Comparison of ENCODE assay signal across 8 cellular contexts in genomic region chr5:52988335-52989024, GRCh38. TPM values are rescaled to one million over a fixed set of nuclear protein-coding genes. Genes with fewer than 3 reads are reported as not detected.
DNase-seq lines count a peak whose midpoint lies in the region; ATAC-seq lines count a peak whose summit lies in the region.

No MANE protein-coding gene starts in this region.

- H3K9me3 ChIP-seq in ectodermal cell (ENCODE audit: control insufficient read depth, low read length) (no peaks in the 10 kb centered on the region), muscle layer of colon (ENCODE audit: low read length) (no peaks in the 10 kb centered on the region)

- H3K4me3 ChIP-seq in ectodermal cell (ENCODE audit: insufficient read depth, low read depth, low read length) (peak overlapping the region; percentile 66), muscle layer of colon (ENCODE audit: low read depth in 1 of 2, low read length in 2 of 2) (peak overlapping the region; percentile 39 to 72)

- DNase-seq in NCI-H524 treated with DMSO at 0.1 percent for 48 hours (lab: John Stamatoyannopoulos, UW) (peak; percentile 2), DMS153 (lab: John Stamatoyannopoulos, UW) (no peak)
- no peak for DNase-seq in effector CD4-positive, alpha-beta T cell

- peaks cover 44% of the 10 kb centered on the region for H3K27me3 ChIP-seq in ectodermal cell (ENCODE audit: control insufficient read depth, insufficient read depth, low read length, poor library complexity, severe bottlenecking)
- peaks cover 4 to 6% of the 10 kb centered on the region in 2 donors for H3K27me3 ChIP-seq in muscle layer of colon (ENCODE audit: control insufficient read depth in 1 of 2, insufficient read depth in 2 of 2, low read length in 2 of 2)

- no peak overlapping the region for H3K27ac ChIP-seq in ectodermal cell (ENCODE audit: insufficient read depth, low read depth, low read length, poor library complexity, severe bottlenecking)
- H3K27ac ChIP-seq in muscle layer of colon (ENCODE audit: low read depth, low read length) = no peak overlapping the region

- H3K36me3 ChIP-seq in ectodermal cell (ENCODE audit: control insufficient read depth, insufficient read depth, low read length) (no peaks in the 10 kb centered on the region), muscle layer of colon (ENCODE audit: insufficient read depth, low read length) (no peaks in the 10 kb centered on the region)

- peaks cover 6% of the 10 kb centered on the region for H3K4me1 ChIP-seq in ectodermal cell (ENCODE audit: control insufficient read depth, insufficient read depth, low read length)
- H3K4me1 ChIP-seq in muscle layer of colon (ENCODE audit: insufficient read depth, low read length) = peaks cover 8% of the 10 kb centered on the region

- ATAC-seq in GM19372 (IDR thresholded peaks at IDR 0.05; ENCODE audit: low read depth, unreplicated experiment) (peak; percentile 19), GM19397 (IDR thresholded peaks at IDR 0.05; ENCODE audit: unreplicated experiment) (no peak), HG03159 (IDR thresholded peaks at IDR 0.05; ENCODE audit: unreplicated experiment) (no peak)

- 18 to 20% methylated on average over 15 to 16 of the region's 16 CpGs for WGBS in ectodermal cell, 2 experiments

- H3K9ac ChIP-seq in muscle layer of colon (ENCODE audit: low read length) = no peak overlapping the region

RNA-seq across cellular contexts. Expression of gene ITGA2, which starts 0.7 kb away (rescaled TPM):
- polyA plus RNA-seq in ectodermal cell (2013, experiment 1 of 4) = 1.6 TPM
- 1.5 TPM for polyA plus RNA-seq in ectodermal cell (2013, experiment 2 of 4)
- polyA plus RNA-seq in ectodermal cell (2013, experiment 3 of 4) = 1.3 TPM
- 1.5 TPM for polyA plus RNA-seq in ectodermal cell (2013, experiment 4 of 4)
